ENCODE assay signal across 8 cellular contexts in genomic region chr20:1393507-1393882, GRCh38. TPM values are rescaled to one million over a fixed set of nuclear protein-coding genes. Genes with fewer than 3 reads are reported as not detected.
DNase-seq lines count a peak whose midpoint lies in the region; ATAC-seq and TF ChIP-seq lines count a peak whose summit lies in the region.

No MANE protein-coding gene starts in this region.

- H3K4me3 ChIP-seq in SU-DHL-6 (ENCODE audit: insufficient read depth, low read length, poor library complexity, severe bottlenecking) (peak overlapping the region; percentile 81), fibroblast of mammary gland (ENCODE audit: control insufficient read depth, low read depth, low read length) (peak overlapping the region; percentile 58), psoas muscle (peak overlapping the region; percentile 88)

- H3K9ac ChIP-seq in ES-I3 (ENCODE audit: low read depth, low read length) (peak overlapping the region; percentile 79), SU-DHL-6 (ENCODE audit: low read length) (peak overlapping the region; percentile 93; the same call in 1 of the 2 replicates)

- DNase-seq in fibroblast of mammary gland (ENCODE audit: low read depth) (no peak), psoas muscle (no peak), COR-L47 (lab: John Stamatoyannopoulos, UW) (no peak)

- H3K79me2 ChIP-seq in SU-DHL-6 (ENCODE audit: insufficient read depth, low read length): peaks cover 41% of the 10 kb centered on the region

- intact Hi-C loops in psoas muscle (cut with DNase I): loop anchor here (1.0 to 5.0 kb wide), 5 partner anchors 66 to 276 kb away; partner anchors contain the start of genes NSFL1C (in 1 of the 2), PSMF1 (in 1 of the 2) and SDCBP2 (in 1 of the 2)

- H3K27me3 ChIP-seq in SU-DHL-6 (ENCODE audit: low read length) (no peaks in the 10 kb centered on the region), psoas muscle (ENCODE audit: insufficient read depth in 3 of 3, low read length in 2 of 3) (peaks cover 0 to 20% (median 2%) of the 10 kb centered on the region in 3 donors)

- no peaks in the 10 kb centered on the region; the same call in 1 of the 2 replicates for H4K20me1 ChIP-seq in SU-DHL-6 (ENCODE audit: low read depth, low read length)

- H2AFZ ChIP-seq in SU-DHL-6 (ENCODE audit: low read depth, low read length, severe bottlenecking): peak overlapping the region; percentile 64

- no peaks in the 10 kb centered on the region for H3F3A ChIP-seq in SU-DHL-6 (ENCODE audit: insufficient read depth)

- H3K9me3 ChIP-seq in ES-I3 (ENCODE audit: control insufficient read depth, insufficient read depth, low read length) (no peaks in the 10 kb centered on the region), SU-DHL-6 (ENCODE audit: insufficient read depth, low read length) (no peaks in the 10 kb centered on the region), psoas muscle (no peaks in the 10 kb centered on the region)

- TF ChIP-seq CTCF in SU-DHL-6 (IDR thresholded peaks at IDR 0.05; ENCODE audit: insufficient read depth, low read length, poor library complexity, severe bottlenecking): no peak
- TF ChIP-seq CTCF in fibroblast of mammary gland (conservative IDR thresholded peaks at IDR 0.05; ENCODE audit: control insufficient read depth, insufficient read depth, low read depth, low read length): no peak
- TF ChIP-seq CTCF in psoas muscle (IDR thresholded peaks at IDR 0.05): no peak

- no peak for ATAC-seq in psoas muscle
- no peak for ATAC-seq in HG03571 (IDR thresholded peaks at IDR 0.05; ENCODE audit: unreplicated experiment)
- ATAC-seq in HG03280 (IDR thresholded peaks at IDR 0.05; ENCODE audit: unreplicated experiment): no peak
- ATAC-seq in GM21390 (IDR thresholded peaks at IDR 0.05; ENCODE audit: unreplicated experiment): no peak

- H3K27ac ChIP-seq in SU-DHL-6 (ENCODE audit: low read depth, low read length) (no peak overlapping the region), psoas muscle (peak overlapping the region; percentile 83)

- H3K36me3 ChIP-seq in ES-I3 (ENCODE audit: insufficient read depth, low read length) (no peaks in the 10 kb centered on the region), SU-DHL-6 (ENCODE audit: low read length) (no peaks in the 10 kb centered on the region), psoas muscle (ENCODE audit: insufficient read depth in 1 of 2, low read depth in 1 of 2) (peaks cover 0 to 9% of the 10 kb centered on the region in 2 donors)

- 47 to 72% (median 54%) methylated on average over 7 of the region's 7 CpGs for WGBS in psoas muscle, 3 donors

- peak overlapping the region; percentile 79 for H3K4me2 ChIP-seq in SU-DHL-6 (ENCODE audit: low read depth, low read length, poor library complexity, severe bottlenecking)

- no peaks in the 10 kb centered on the region for H3K9me2 ChIP-seq in SU-DHL-6 (replicated peaks; ENCODE audit: insufficient read depth, low read length)

- H3K4me1 ChIP-seq in ES-I3 (ENCODE audit: insufficient read depth, low read length) (peaks cover 17% of the 10 kb centered on the region), psoas muscle (peaks cover 49% of the 10 kb centered on the region)

RNA-seq across cellular contexts. Expression of gene FKBP1A, which starts 0.6 kb away (rescaled TPM):
- total RNA-seq in psoas muscle: 100 to 1,000 TPM in 2 of 4 donors, 10 to 100 TPM in 2; 78.4 to 166 (median 98.2) TPM
- polyA plus RNA-seq in psoas muscle: 100 to 1,000 TPM in 2 of 3 donors, 10 to 100 TPM in 1; 86.8 to 503 (median 141) TPM
